11 cellular contexts compared by ENCODE assay signal in genomic region chr12:810635-811415, GRCh38. TPM values are rescaled to one million over a fixed set of nuclear protein-coding genes. Genes with fewer than 3 reads are reported as not detected.
A peak's percentile ranks its signal among the peaks of the same experiment; 100 is the strongest.
DNase-seq lines count a peak whose midpoint lies in the region; ATAC-seq and TF ChIP-seq lines count a peak whose summit lies in the region.
"Had no signal": no experiment of that assay in that cellular context is flagged by ENCODE, and none has a peak within 500 bp of the region (broad histone marks: within the 10 kb centered on the region; RNA-seq: fewer than 3 reads in every experiment).

No MANE protein-coding gene starts in this region.

- H2AFZ ChIP-seq in OCI-LY7 (ENCODE audit: low read length) (no peak overlapping the region), fibroblast of lung (ENCODE audit: low read length) (no peak overlapping the region)

- H3K9me2 ChIP-seq in OCI-LY7 (ENCODE audit: insufficient read depth, low read length) = no peaks in the 10 kb centered on the region

- TF ChIP-seq CTCF in OCI-LY7 (conservative IDR thresholded peaks at IDR 0.05; ENCODE audit: low read length) (no peak), fibroblast of lung (conservative IDR thresholded peaks at IDR 0.05 in 1 of 2, IDR thresholded peaks at IDR 0.05 in 1 of 2; ENCODE audit: low read depth in 1 of 2, low read length in 2 of 2) (no peak), thyroid gland (IDR thresholded peaks at IDR 0.05) (no peak)

- H3K4me1 ChIP-seq in OCI-LY7 (ENCODE audit: insufficient read depth, low read length, poor library complexity, severe bottlenecking) = peaks cover 38% of the 10 kb centered on the region
- no peaks in the 10 kb centered on the region for H3K4me1 ChIP-seq in fibroblast of lung (ENCODE audit: control insufficient read depth, extremely low read depth, insufficient read depth, low read length)
- H3K4me1 ChIP-seq in HAP-1 = peaks cover 24% of the 10 kb centered on the region
- H3K4me1 ChIP-seq in thyroid gland = peaks cover 7 to 15% of the 10 kb centered on the region in 2 donors

- CTCF ChIA-PET in OCI-LY7 (lab: Charles Lee; ENCODE audit: unreplicated experiment) = interaction anchor here (2.1 kb wide), 1 partner anchor 196 kb away, joined by 7 read pairs; no protein-coding TSS in a partner anchor

- H4K20me1 ChIP-seq in OCI-LY7 (ENCODE audit: insufficient read depth, low read length) = 0 out of 2 replicates have a peak, but pooled peaks cover 18% of the 10 kb centered on the region
- peaks cover 3% of the 10 kb centered on the region for H4K20me1 ChIP-seq in fibroblast of lung (ENCODE audit: control insufficient read depth, extremely low read depth, insufficient read depth, low read length)

- H3K9me3 ChIP-seq in OCI-LY7 (ENCODE audit: low read length) (no peaks in the 10 kb centered on the region), fibroblast of lung (ENCODE audit: control insufficient read depth, insufficient read depth, low read depth, low read length) (no peaks in the 10 kb centered on the region), HAP-1 (no peaks in the 10 kb centered on the region), thyroid gland (no peaks in the 10 kb centered on the region)

- BruUV-seq in OCI-LY7 (replicated peaks; lab: Mats Ljungman, UMichigan) = no TSS peak

- no peaks in the 10 kb centered on the region for H3K27me3 ChIP-seq in fibroblast of lung (ENCODE audit: control insufficient read depth, insufficient read depth, low read length)
- H3K27me3 ChIP-seq in HAP-1 (ENCODE audit: low read depth) = no peaks in the 10 kb centered on the region
- no peaks in the 10 kb centered on the region for H3K27me3 ChIP-seq in thyroid gland
- H3K27me3 ChIP-seq: brain microvascular endothelial cell had no signal

- H3K79me2 ChIP-seq in OCI-LY7 (ENCODE audit: insufficient read depth, low read depth, low read length) = peaks cover 88% of the 10 kb centered on the region
- H3K79me2 ChIP-seq in fibroblast of lung (ENCODE audit: control insufficient read depth, insufficient read depth, low read length) = peaks cover 63% of the 10 kb centered on the region

- TF ChIP-seq POLR2A in thyroid gland (IDR thresholded peaks at IDR 0.05) = no peak

- no peak overlapping the region for H3K4me3 ChIP-seq in OCI-LY7 (ENCODE audit: low read depth, low read length, poor library complexity, severe bottlenecking)
- no peak overlapping the region for H3K4me3 ChIP-seq in fibroblast of lung (replicated peaks in 1 of 4; ENCODE audit: control extremely low read depth in 1 of 4, insufficient read depth in 1 of 4, low read depth in 3 of 4, low read length in 4 of 4)
- no peak overlapping the region for H3K4me3 ChIP-seq in HAP-1
- no peak overlapping the region for H3K4me3 ChIP-seq in thyroid gland (replicated peaks in 1 of 3)

- intact Hi-C loops in OCI-LY7 (cut with micrococcal nuclease; ENCODE audit: unreplicated experiment) = no loop called here
- intact Hi-C loops in thyroid gland (cut with DNase I) = loop anchor here (5.0 to 10.0 kb wide), 2 partner anchors 56 to 244 kb away; partner anchors contain the start of gene WNK1

- H3K27ac ChIP-seq in OCI-LY7 (ENCODE audit: low read depth, low read length, poor library complexity, severe bottlenecking) (no peak overlapping the region), fibroblast of lung (ENCODE audit: insufficient read depth, low read length) (no peak overlapping the region), thyroid gland (no peak overlapping the region)
- H3K27ac ChIP-seq: brain microvascular endothelial cell, C4-2B had no signal

- H3K4me2 ChIP-seq in OCI-LY7 (ENCODE audit: low read length) = peak overlapping the region; percentile 48
- H3K4me2 ChIP-seq in fibroblast of lung (ENCODE audit: extremely low read depth, insufficient read depth, low read length) = peak overlapping the region; percentile 23

- 52 to 56% methylated on average over 5 of the region's 5 CpGs for WGBS in thyroid gland, 2 donors

- no peak for ATAC-seq in HG02981 (IDR thresholded peaks at IDR 0.05; ENCODE audit: unreplicated experiment)

- in situ Hi-C loops in HAP-1 (cut with MboI; ENCODE audit: low sequenced_read_pairs) = loop anchor here (5.0 kb wide), 1 partner anchor 239 kb away; no protein-coding TSS in a partner anchor

- peaks cover 17% of the 10 kb centered on the region; the same call in 1 of the 2 replicates for H3K36me3 ChIP-seq in OCI-LY7 (ENCODE audit: insufficient read depth, low read length)
- H3K36me3 ChIP-seq in fibroblast of lung (ENCODE audit: control insufficient read depth, insufficient read depth, low read length) = peaks cover 3% of the 10 kb centered on the region
- H3K36me3 ChIP-seq in HAP-1 (replicated peaks) = peaks cover 6% of the 10 kb centered on the region; the same call in 1 of the 2 replicates
- H3K36me3 ChIP-seq in thyroid gland = no peaks in the 10 kb centered on the region
- H3K36me3 ChIP-seq: brain microvascular endothelial cell had no signal

- POLR2A ChIA-PET in OCI-LY7 (lab: Charles Lee) = interaction anchor here (0.7 to 1.8 kb wide), 6 partner anchors 9 to 743 kb away, joined by 3 to 4 read pairs (median 3); no protein-coding TSS in a partner anchor

- no peak overlapping the region for H3K9ac ChIP-seq in fibroblast of lung (ENCODE audit: insufficient read depth, low read length)

- peak; percentile 74 for DNase-seq in stimulated activated CD4-positive, alpha-beta T cell treated with anti-CD3 and anti-CD28 coated beads, Interleukin-15, amount 100 ng/mL, for 24 hours
- DNase-seq in stimulated activated CD4-positive, alpha-beta T cell treated with anti-CD3 and anti-CD28 coated beads, Interleukin-4, amount 100 ng/mL, for 4 hours = no peak
- DNase-seq in OCI-LY7 (ENCODE audit: low spot score) (no peak), fibroblast of lung (ENCODE audit: low read depth in 2 of 2) (no peak), HAP-1 (ENCODE audit: low spot score in 2 of 2) (no peak), thyroid gland (no peak), hepatic stellate cell (ENCODE audit: low spot score) (no peak)
- DNase-seq: brain microvascular endothelial cell, NCI-H2171 treated with DMSO at 0.1 percent for 48 hours had no signal

RNA-seq across cellular contexts. Expression of gene WNK1, which starts 58.4 kb away (rescaled TPM):
- total RNA-seq in OCI-LY7 (2014; rRNA removed; shearing (Covaris generic)) = 66.4 and 84.1 TPM in 2 replicates
- total RNA-seq in OCI-LY7 (2022) (131 and 135 TPM in 2 replicates), fibroblast of lung (67.3 and 130 TPM in 2 replicates), thyroid gland (100 to 1,000 TPM in 2 of 4 donors, 10 to 100 TPM in 2; 90.0 to 211 (median 109) TPM)
- 38.5 and 60.3 TPM in 2 replicates for polyA plus RNA-seq in fibroblast of lung
- 46.8 and 47.8 TPM in 2 replicates for polyA plus RNA-seq in fibroblast of lung (2012)
- polyA minus RNA-seq in fibroblast of lung (ENCODE audit: low replicate concordance) = 132 and 258 TPM in 2 replicates
